ENCODE assay signal across 9 cellular contexts in the genomic region with DNA sequence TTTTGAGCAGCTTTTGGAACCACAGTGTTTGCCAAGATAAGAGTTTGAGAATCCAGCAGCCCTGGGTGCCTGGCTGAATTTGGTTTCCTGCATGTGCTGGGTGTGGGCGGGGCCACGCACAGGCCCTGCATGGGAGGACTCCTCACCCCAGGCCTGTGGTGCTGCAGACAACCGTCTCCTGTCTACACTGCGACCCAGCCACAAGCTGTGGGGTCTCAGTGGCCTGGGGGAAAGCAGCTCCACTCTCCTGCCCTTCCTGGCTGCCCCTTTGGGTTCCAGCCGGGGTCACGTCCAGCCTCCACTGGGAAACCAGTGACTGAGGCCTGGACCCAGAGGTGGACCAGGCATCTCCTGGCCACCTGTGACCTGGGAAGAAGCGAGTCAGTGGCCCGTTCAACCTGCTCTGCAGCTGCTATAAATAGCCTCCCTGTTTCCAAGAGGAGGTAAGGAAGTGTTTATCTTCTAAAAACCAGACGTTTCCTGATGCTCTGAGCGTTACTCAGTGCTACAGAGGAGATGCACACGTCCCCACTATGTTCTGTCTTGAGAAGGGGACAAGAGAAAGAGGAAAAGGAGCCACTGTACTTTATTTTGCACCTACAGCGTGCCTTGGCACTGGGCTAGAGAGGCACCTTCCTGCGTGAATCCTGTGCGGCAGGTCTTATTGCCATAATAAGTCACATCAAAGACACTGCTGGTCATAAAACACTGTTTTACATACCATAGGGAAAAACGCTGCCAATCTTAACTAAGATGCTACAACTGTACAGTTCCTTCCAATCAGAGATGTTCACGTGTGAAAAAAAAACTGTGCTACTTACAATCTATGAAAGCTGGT. TPM values are rescaled to one million over a fixed set of nuclear protein-coding genes. Genes with fewer than 3 reads are reported as not detected.
A peak's percentile ranks its signal among the peaks of the same experiment; 100 is the strongest.
DNase-seq lines count a peak whose midpoint lies in the region; ATAC-seq and TF ChIP-seq lines count a peak whose summit lies in the region.
"Had no signal": no experiment of that assay in that cellular context is flagged by ENCODE, and none has a peak within 500 bp of the region (broad histone marks: within the 10 kb centered on the region; RNA-seq: fewer than 3 reads in every experiment).

No MANE protein-coding gene starts in this region.

- in situ Hi-C loops in GM13976 (cut with MboI; ENCODE audit: low sequenced_read_pairs, unreplicated experiment) = no loop called here

- H3K9me3 ChIP-seq in SK-N-MC (ENCODE audit: low read depth, low read length) = no peaks in the 10 kb centered on the region

- H3K36me3 ChIP-seq in SK-N-MC (ENCODE audit: insufficient read depth, low read length) = no peaks in the 10 kb centered on the region

- H3K27ac ChIP-seq in SK-N-MC = no peak overlapping the region

- H3K9ac ChIP-seq in SK-N-MC (ENCODE audit: insufficient read length) = peak overlapping the region; percentile 20

- H3K4me3 ChIP-seq in SK-N-MC = no peak overlapping the region

- ATAC-seq in esophagus mucosa (peak; percentile 71), HG03097 (IDR thresholded peaks at IDR 0.05; ENCODE audit: low FRiP score, unreplicated experiment) (no peak), GM19324 (IDR thresholded peaks at IDR 0.05; ENCODE audit: low FRiP score, unreplicated experiment) (no peak)

- DNase-seq in GM13976 (ENCODE audit: low spot score) (peak; percentile 75), SK-N-MC (ENCODE audit: low read depth, low spot score) (no peak), T1000 (lab: John Stamatoyannopoulos, UW) (no peak), NOMO-1 treated with dmso at 0.1 percent for 144 hours (lab: John Stamatoyannopoulos, UW; ENCODE audit: unreplicated experiment) (no peak)
- DNase-seq in stimulated activated CD4-positive, alpha-beta T cell treated with anti-CD3 and anti-CD28 coated beads, Interleukin-15, amount 100 ng/mL, for 24 hours = peak; percentile 60
- DNase-seq: hippocampal formation had no signal

- no peak for TF ChIP-seq CTCF in GM13976 (IDR thresholded peaks at IDR 0.05; ENCODE audit: borderline replicate concordance, control extremely low read depth, extremely low read depth, insufficient read depth, missing control alignments)

RNA-seq across cellular contexts. Expression of a gene that starts 47.9 kb away (rescaled TPM):
- 12.7 TPM for total RNA-seq in esophagus mucosa

Comparison
In these comparisons a context has a peak if more than half of its experiments do, and no peak if none do; other contexts are left out.
1. DNase-seq: peak in GM13976 (single experiment) and stimulated activated CD4-positive, alpha-beta T cell treated with anti-CD3 and anti-CD28 coated beads, Interleukin-15, amount 100 ng/mL, for 24 hours (single experiment); none in SK-N-MC (single experiment), T1000 (single experiment) and NOMO-1 treated with dmso at 0.1 percent for 144 hours (single experiment).